ENCODE assay signal across 1 cellular context in genomic region chr19:58305065-58305931, GRCh38.
TF ChIP-seq lines count a peak whose summit lies in the region.

A gene with protein sequence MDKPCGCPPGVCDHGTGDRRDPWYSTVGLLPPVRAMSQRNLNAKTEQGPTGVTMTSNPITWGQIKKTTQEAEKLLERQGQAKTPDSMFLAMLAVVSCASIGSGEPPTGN (plus strand): TSS chr19:58305377. CDS start chr19:58312169, 6,792 bp downstream.

TF ChIP-seq in GM23338, 12 proteins besides CTCF, POLR2A, EP300 and RAD21 (continued from another document):
- TF ChIP-seq, protein P1, sequence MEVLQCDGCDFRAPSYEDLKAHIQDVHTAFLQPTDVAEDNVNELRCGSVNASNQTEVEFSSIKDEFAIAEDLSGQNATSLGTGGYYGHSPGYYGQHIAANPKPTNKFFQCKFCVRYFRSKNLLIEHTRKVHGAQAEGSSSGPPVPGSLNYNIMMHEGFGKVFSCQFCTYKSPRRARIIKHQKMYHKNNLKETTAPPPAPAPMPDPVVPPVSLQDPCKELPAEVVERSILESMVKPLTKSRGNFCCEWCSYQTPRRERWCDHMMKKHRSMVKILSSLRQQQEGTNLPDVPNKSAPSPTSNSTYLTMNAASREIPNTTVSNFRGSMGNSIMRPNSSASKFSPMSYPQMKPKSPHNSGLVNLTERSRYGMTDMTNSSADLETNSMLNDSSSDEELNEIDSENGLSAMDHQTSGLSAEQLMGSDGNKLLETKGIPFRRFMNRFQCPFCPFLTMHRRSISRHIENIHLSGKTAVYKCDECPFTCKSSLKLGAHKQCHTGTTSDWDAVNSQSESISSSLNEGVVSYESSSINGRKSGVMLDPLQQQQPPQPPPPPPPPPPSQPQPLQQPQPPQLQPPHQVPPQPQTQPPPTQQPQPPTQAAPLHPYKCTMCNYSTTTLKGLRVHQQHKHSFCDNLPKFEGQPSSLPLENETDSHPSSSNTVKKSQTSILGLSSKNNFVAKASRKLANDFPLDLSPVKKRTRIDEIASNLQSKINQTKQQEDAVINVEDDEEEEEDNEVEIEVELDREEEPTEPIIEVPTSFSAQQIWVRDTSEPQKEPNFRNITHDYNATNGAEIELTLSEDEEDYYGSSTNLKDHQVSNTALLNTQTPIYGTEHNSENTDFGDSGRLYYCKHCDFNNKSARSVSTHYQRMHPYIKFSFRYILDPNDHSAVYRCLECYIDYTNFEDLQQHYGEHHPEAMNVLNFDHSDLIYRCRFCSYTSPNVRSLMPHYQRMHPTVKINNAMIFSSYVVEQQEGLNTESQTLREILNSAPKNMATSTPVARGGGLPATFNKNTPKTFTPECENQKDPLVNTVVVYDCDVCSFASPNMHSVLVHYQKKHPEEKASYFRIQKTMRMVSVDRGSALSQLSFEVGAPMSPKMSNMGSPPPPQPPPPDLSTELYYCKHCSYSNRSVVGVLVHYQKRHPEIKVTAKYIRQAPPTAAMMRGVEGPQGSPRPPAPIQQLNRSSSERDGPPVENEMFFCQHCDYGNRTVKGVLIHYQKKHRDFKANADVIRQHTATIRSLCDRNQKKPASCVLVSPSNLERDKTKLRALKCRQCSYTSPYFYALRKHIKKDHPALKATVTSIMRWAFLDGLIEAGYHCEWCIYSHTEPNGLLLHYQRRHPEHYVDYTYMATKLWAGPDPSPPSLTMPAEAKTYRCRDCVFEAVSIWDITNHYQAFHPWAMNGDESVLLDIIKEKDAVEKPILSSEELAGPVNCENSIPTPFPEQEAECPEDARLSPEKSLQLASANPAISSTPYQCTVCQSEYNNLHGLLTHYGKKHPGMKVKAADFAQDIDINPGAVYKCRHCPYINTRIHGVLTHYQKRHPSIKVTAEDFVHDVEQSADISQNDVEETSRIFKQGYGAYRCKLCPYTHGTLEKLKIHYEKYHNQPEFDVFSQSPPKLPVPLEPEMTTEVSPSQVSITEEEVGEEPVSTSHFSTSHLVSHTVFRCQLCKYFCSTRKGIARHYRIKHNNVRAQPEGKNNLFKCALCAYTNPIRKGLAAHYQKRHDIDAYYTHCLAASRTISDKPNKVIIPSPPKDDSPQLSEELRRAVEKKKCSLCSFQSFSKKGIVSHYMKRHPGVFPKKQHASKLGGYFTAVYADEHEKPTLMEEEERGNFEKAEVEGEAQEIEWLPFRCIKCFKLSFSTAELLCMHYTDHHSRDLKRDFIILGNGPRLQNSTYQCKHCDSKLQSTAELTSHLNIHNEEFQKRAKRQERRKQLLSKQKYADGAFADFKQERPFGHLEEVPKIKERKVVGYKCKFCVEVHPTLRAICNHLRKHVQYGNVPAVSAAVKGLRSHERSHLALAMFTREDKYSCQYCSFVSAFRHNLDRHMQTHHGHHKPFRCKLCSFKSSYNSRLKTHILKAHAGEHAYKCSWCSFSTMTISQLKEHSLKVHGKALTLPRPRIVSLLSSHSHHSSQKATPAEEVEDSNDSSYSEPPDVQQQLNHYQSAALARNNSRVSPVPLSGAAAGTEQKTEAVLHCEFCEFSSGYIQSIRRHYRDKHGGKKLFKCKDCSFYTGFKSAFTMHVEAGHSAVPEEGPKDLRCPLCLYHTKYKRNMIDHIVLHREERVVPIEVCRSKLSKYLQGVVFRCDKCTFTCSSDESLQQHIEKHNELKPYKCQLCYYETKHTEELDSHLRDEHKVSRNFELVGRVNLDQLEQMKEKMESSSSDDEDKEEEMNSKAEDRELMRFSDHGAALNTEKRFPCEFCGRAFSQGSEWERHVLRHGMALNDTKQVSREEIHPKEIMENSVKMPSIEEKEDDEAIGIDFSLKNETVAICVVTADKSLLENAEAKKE (CRISPR knock-in tag; IDR thresholded peaks at IDR 0.05): no peak
- TF ChIP-seq CREB1 (CRISPR knock-in tag; IDR thresholded peaks at IDR 0.05; ENCODE audit: low read depth) (peak; percentile 70), STAT1 (IDR thresholded peaks at IDR 0.05; ENCODE audit: unreplicated experiment) (no peak), EZH2 (IDR thresholded peaks at IDR 0.05; ENCODE audit: low read depth, unreplicated experiment) (no peak), POLR2AphosphoS5 (IDR thresholded peaks at IDR 0.05; ENCODE audit: low read depth) (peak; percentile 99)
- TF ChIP-seq, protein P2, sequence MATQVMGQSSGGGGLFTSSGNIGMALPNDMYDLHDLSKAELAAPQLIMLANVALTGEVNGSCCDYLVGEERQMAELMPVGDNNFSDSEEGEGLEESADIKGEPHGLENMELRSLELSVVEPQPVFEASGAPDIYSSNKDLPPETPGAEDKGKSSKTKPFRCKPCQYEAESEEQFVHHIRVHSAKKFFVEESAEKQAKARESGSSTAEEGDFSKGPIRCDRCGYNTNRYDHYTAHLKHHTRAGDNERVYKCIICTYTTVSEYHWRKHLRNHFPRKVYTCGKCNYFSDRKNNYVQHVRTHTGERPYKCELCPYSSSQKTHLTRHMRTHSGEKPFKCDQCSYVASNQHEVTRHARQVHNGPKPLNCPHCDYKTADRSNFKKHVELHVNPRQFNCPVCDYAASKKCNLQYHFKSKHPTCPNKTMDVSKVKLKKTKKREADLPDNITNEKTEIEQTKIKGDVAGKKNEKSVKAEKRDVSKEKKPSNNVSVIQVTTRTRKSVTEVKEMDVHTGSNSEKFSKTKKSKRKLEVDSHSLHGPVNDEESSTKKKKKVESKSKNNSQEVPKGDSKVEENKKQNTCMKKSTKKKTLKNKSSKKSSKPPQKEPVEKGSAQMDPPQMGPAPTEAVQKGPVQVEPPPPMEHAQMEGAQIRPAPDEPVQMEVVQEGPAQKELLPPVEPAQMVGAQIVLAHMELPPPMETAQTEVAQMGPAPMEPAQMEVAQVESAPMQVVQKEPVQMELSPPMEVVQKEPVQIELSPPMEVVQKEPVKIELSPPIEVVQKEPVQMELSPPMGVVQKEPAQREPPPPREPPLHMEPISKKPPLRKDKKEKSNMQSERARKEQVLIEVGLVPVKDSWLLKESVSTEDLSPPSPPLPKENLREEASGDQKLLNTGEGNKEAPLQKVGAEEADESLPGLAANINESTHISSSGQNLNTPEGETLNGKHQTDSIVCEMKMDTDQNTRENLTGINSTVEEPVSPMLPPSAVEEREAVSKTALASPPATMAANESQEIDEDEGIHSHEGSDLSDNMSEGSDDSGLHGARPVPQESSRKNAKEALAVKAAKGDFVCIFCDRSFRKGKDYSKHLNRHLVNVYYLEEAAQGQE (IDR thresholded peaks at IDR 0.05; ENCODE audit: unreplicated experiment): no peak
- TF ChIP-seq, protein P3, sequence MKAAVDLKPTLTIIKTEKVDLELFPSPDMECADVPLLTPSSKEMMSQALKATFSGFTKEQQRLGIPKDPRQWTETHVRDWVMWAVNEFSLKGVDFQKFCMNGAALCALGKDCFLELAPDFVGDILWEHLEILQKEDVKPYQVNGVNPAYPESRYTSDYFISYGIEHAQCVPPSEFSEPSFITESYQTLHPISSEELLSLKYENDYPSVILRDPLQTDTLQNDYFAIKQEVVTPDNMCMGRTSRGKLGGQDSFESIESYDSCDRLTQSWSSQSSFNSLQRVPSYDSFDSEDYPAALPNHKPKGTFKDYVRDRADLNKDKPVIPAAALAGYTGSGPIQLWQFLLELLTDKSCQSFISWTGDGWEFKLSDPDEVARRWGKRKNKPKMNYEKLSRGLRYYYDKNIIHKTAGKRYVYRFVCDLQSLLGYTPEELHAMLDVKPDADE (IDR thresholded peaks at IDR 0.05): peak; percentile 99
